Comparison of ENCODE assay signal across 7 cellular contexts in genomic region chr16:30964540-30965226, GRCh38.
"Had no signal": no experiment of that assay in that cellular context is flagged by ENCODE, and none has a peak within 500 bp of the region (broad histone marks: within the 10 kb centered on the region; RNA-seq: fewer than 3 reads in every experiment).

No MANE protein-coding gene starts in this region.

- H3K9me3 ChIP-seq: right atrium auricular region, tibial nerve had no signal

- H3K27ac ChIP-seq: dorsolateral prefrontal cortex, foreskin keratinocyte, right atrium auricular region, tibial nerve had no signal

- H3K4me1 ChIP-seq: foreskin keratinocyte, right atrium auricular region had no signal

- H3K27me3 ChIP-seq: dorsolateral prefrontal cortex, foreskin keratinocyte, right atrium auricular region, tibial nerve had no signal

- DNase-seq: activated CD4-positive, alpha-beta T cell treated with anti-CD3 and anti-CD28 coated beads, Interleukin-2, amount 10 ng/mL, durations not matched to agents 24 days and 14 days; dorsolateral prefrontal cortex; foreskin keratinocyte; natural killer cell; small intestine had no signal

- H3K4me3 ChIP-seq: dorsolateral prefrontal cortex, right atrium auricular region, tibial nerve had no signal
